20 cellular contexts compared by ENCODE assay signal in the genomic region with DNA sequence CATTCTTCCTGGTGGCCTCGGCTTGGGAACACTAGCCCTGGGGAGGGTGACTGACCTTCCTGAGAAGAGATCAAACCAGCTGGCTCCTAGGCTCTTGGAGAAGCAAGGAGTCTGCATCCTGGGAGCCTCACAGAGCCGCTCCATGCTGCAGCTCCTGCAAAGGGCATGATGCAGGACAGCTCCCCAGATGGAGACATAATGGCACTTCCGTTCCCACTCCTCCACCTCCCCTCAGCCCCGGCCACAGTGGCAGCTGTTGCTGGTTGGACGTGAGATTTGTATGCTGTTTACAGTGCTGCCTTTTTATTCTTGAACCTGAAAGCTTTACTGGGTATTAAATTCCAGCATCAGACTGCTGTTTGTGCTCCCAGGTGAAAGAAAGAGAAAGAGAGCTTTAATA.
DNase-seq lines count a peak whose midpoint lies in the region; ATAC-seq and TF ChIP-seq lines count a peak whose summit lies in the region.
"Had no signal": no experiment of that assay in that cellular context is flagged by ENCODE, and none has a peak within 500 bp of the region (broad histone marks: within the 10 kb centered on the region; RNA-seq: fewer than 3 reads in every experiment).

No MANE protein-coding gene starts in this region.

- DNase-seq in NCI-H82 (lab: John Stamatoyannopoulos, UW) (peak; percentile 57), NCI-H82 treated with DMSO at 0.1 percent for 48 hours (lab: John Stamatoyannopoulos, UW; ENCODE audit: unreplicated experiment) (no peak), NCI-H69 (lab: John Stamatoyannopoulos, UW) (peak; percentile 2), endodermal cell (peak; percentile 59), spleen (no peak), NCI-H510A treated with DMSO at 0.1 percent for 48 hours (lab: John Stamatoyannopoulos, UW) (no peak), left colon (no peak), GM19238 (ENCODE audit: insufficient read length, low spot score) (no peak)
- DNase-seq: BE2C, DMS79, NCI-H1417, NCI-H1930, NCI-H2227 treated with DMSO at 0.1 percent for 48 hours, NCI-H510A, OCI-M1, T-helper 1 cell had no signal

- no peaks in the 10 kb centered on the region for H3K36me3 Mint-ChIP-seq in endodermal cell (ENCODE audit: low read depth)

- H3K9me3 Mint-ChIP-seq in endodermal cell: no peaks in the 10 kb centered on the region

- peaks cover 32% of the 10 kb centered on the region for H3K27me3 ChIP-seq in endodermal cell (ENCODE audit: control insufficient read depth, insufficient read depth, low read length, poor library complexity, severe bottlenecking)
- H3K27me3 ChIP-seq in spleen (replicated peaks in 1 of 7): peaks cover 0 to 24% (median 0%) of the 10 kb centered on the region in 7 donors

- no peak overlapping the region for H3K4me3 Mint-ChIP-seq in endodermal cell

- 84 to 91% methylated on average over 3 to 5 of the region's 5 CpGs for WGBS in endodermal cell (ENCODE audit: insufficient coverage in 1 of 2, insufficient read length in 1 of 2), 2 experiments
- WGBS in spleen, 5 donors: 40 to 53% (median 44%) methylated on average over 4 to 5 of the region's 5 CpGs

- H3K4me1 ChIP-seq in endodermal cell (ENCODE audit: control insufficient read depth, insufficient read depth, low read length) (no peaks in the 10 kb centered on the region), spleen (peaks cover 0 to 8% (median 0%) of the 10 kb centered on the region in 6 donors)
- H3K4me1 ChIP-seq: A549, BE2C, HAP-1 had no signal

- TF ChIP-seq POLR2A in spleen (IDR thresholded peaks at IDR 0.05): no peak

- intact Hi-C loops in spleen (cut with DNase I; ENCODE audit: low total_unique reads): no loop called here
- intact Hi-C loops in left colon (cut with DNase I, micrococcal nuclease): no loop called here

- H3K27ac ChIP-seq in endodermal cell (ENCODE audit: low read depth, low read length) (no peak overlapping the region), spleen (peak overlapping the region in 5 of 8 donors; percentile 5 to 66 (median 44))
- H3K27ac ChIP-seq: A549, KMS-11, SJSA1 had no signal

- TF ChIP-seq CTCF in endodermal cell (conservative IDR thresholded peaks at IDR 0.05) (no peak), spleen (IDR thresholded peaks at IDR 0.05 in 8 of 11, conservative IDR thresholded peaks at IDR 0.05 in 3 of 11) (no peak)

- H3K4me3 ChIP-seq in endodermal cell (ENCODE audit: low read length): no peak overlapping the region
- no peak overlapping the region for H3K4me3 ChIP-seq in spleen
- H3K4me3 ChIP-seq: A549, HAP-1, SJSA1 had no signal

- no peak for ATAC-seq in left colon
- ATAC-seq: A549 had no signal

- peaks cover 63% of the 10 kb centered on the region for H3K27me3 Mint-ChIP-seq in endodermal cell (ENCODE audit: insufficient read depth)

- H3K4me1 Mint-ChIP-seq in endodermal cell: peaks cover 20% of the 10 kb centered on the region

- no peaks in the 10 kb centered on the region for H3K36me3 ChIP-seq in endodermal cell (ENCODE audit: control insufficient read depth, insufficient read depth, low read length)
- H3K36me3 ChIP-seq in spleen: no peaks in the 10 kb centered on the region
- H3K36me3 ChIP-seq: BE2C, HAP-1, SJSA1 had no signal

- no peaks in the 10 kb centered on the region for H3K9me3 ChIP-seq in endodermal cell (ENCODE audit: control insufficient read depth, low read length)
- no peaks in the 10 kb centered on the region for H3K9me3 ChIP-seq in spleen
- H3K9me3 ChIP-seq: A549, BE2C, HAP-1, SJSA1 had no signal

- H3K27ac Mint-ChIP-seq in endodermal cell: no peak overlapping the region

- H3K9ac ChIP-seq in endodermal cell (ENCODE audit: extremely low read depth, low read length, poor library complexity, severe bottlenecking): no peak overlapping the region
- H3K9ac ChIP-seq: KMS-11 had no signal

Comparison
In these comparisons a context has a peak if more than half of its experiments do, and no peak if none do; other contexts are left out.
1. DNase-seq: peak in NCI-H82 (single experiment), NCI-H69 (single experiment) and endodermal cell (single experiment); none in NCI-H82 treated with DMSO at 0.1 percent for 48 hours (single experiment), spleen (single experiment), NCI-H510A treated with DMSO at 0.1 percent for 48 hours (single experiment), left colon (0 of 2) and GM19238 (single experiment).